In the genomic region with DNA sequence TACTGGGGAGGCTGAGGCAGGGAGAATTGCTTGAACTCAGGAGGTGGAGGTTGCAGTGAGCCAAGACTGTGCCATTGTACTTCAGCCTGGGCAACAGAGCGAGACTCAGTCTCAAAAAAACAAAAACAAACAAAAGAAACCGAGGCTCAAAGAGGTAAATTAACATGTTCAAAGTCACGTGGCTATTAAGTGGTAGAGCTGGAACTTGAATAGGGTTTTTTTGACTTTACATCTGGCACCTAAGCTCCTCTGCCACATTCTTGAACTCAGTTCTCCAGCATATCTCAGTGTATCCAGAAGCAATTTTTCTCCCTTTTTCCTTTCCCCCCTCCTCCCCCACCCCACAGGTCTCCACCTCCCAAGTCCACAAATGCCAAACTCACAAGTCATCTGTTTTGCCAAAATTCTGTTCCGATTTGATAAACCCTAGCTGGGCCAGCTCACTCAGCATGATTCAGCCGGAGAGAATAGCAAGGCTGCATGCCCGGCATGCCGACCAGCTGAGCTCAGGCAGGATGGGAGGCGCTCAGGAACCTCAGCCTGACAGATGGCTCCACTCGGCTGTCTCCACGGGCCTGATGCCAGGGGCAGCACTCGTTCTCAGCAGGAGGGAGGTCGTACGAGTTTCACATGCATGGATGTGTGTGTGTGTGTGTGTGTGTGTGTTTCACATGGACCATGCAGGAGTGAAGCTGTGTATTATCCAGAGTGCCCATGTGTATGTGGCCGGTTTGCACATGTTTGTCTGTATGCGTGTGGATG, we compare ENCODE assay signal across 9 cellular contexts.
DNase-seq lines count a peak whose midpoint lies in the region; ATAC-seq and TF ChIP-seq lines count a peak whose summit lies in the region.
"Had no signal": no experiment of that assay in that cellular context is flagged by ENCODE, and none has a peak within 500 bp of the region (broad histone marks: within the 10 kb centered on the region; RNA-seq: fewer than 3 reads in every experiment).

No MANE protein-coding gene starts in this region.

- TF ChIP-seq CTCF in kidney epithelial cell (IDR thresholded peaks at IDR 0.05; ENCODE audit: insufficient read depth, low read length, poor library complexity, severe bottlenecking), result no peak
- TF ChIP-seq CTCF in thoracic aorta (IDR thresholded peaks at IDR 0.05), result no peak

- no peak overlapping the region for H3K4me3 ChIP-seq in kidney epithelial cell (ENCODE audit: low read depth, low read length)
- H3K4me3 ChIP-seq in thoracic aorta, result peak overlapping the region; percentile 13
- H3K4me3 ChIP-seq: skin epidermis had no signal

- peak overlapping the region; percentile 47 to 61 for H3K27ac ChIP-seq in thoracic aorta

- no peaks in the 10 kb centered on the region for H3K36me3 ChIP-seq in kidney epithelial cell (ENCODE audit: control insufficient read depth, insufficient read depth, low read length)
- no peaks in the 10 kb centered on the region for H3K36me3 ChIP-seq in thoracic aorta

- peak; percentile 97 for ATAC-seq in thoracic aorta (ENCODE audit: insufficient number of reproducible peaks, low FRiP score, low read depth)
- no peak for ATAC-seq in HG02798 (IDR thresholded peaks at IDR 0.05; ENCODE audit: poor library complexity, unreplicated experiment)
- ATAC-seq in GM18867 (IDR thresholded peaks at IDR 0.05; ENCODE audit: unreplicated experiment), result no peak

- peaks cover 15 to 35% of the 10 kb centered on the region in 2 donors for H3K4me1 ChIP-seq in thoracic aorta (ENCODE audit: control insufficient read depth in 1 of 2, low read depth in 2 of 2)

- peak; percentile 95 for DNase-seq in GM03348 (ENCODE audit: low spot score)
- peak; percentile 80 for DNase-seq in NCI-H460 (ENCODE audit: extremely low read depth, low read depth)
- peak; percentile 97 for DNase-seq in dermis blood vessel endothelial cell
- DNase-seq in kidney epithelial cell (ENCODE audit: low read depth), result peak; percentile 99
- peak; percentile 63 for DNase-seq in thoracic aorta (ENCODE audit: low spot score)
- DNase-seq in SKM-1 (lab: John Stamatoyannopoulos, UW; ENCODE audit: unreplicated experiment), result no peak

- H3K27me3 ChIP-seq in kidney epithelial cell (ENCODE audit: control insufficient read depth, insufficient read depth, low read length) (no peaks in the 10 kb centered on the region), thoracic aorta (replicated peaks; ENCODE audit: insufficient read depth) (no peaks in the 10 kb centered on the region)

- H3K9me3 ChIP-seq in thoracic aorta, result no peaks in the 10 kb centered on the region
